24 cellular contexts compared by ENCODE assay signal in genomic region chr6:320351-321157, GRCh38. TPM values are rescaled to one million over a fixed set of nuclear protein-coding genes. Genes with fewer than 3 reads are reported as not detected.
DNase-seq lines count a peak whose midpoint lies in the region; ATAC-seq and TF ChIP-seq lines count a peak whose summit lies in the region.
"Had no signal": no experiment of that assay in that cellular context is flagged by ENCODE, and none has a peak within 500 bp of the region (broad histone marks: within the 10 kb centered on the region; RNA-seq: fewer than 3 reads in every experiment).

No MANE protein-coding gene starts in this region.

- H3K9me3 ChIP-seq in left ventricle myocardium inferior (replicated peaks) = no peaks in the 10 kb centered on the region
- no peaks in the 10 kb centered on the region for H3K9me3 ChIP-seq in esophagus squamous epithelium
- no peaks in the 10 kb centered on the region for H3K9me3 ChIP-seq in esophagus muscularis mucosa
- H3K9me3 ChIP-seq: BLaER1, thoracic aorta had no signal

- H3K4me1 ChIP-seq in left ventricle myocardium inferior (peaks cover 35% of the 10 kb centered on the region), esophagus squamous epithelium (peaks cover 20 to 66% (median 22%) of the 10 kb centered on the region in 3 donors), esophagus muscularis mucosa (peaks cover 3 to 15% (median 9%) of the 10 kb centered on the region in 4 donors)

- peaks cover 10 to 15% of the 10 kb centered on the region in 2 donors for H3K36me3 Mint-ChIP-seq in stimulated activated naive B cell treated with anti-CD40 and anti-IgM and Interleukin-4, amounts not matched to agents 10 μg/mL and 1 μg/mL and 100 μg/mL, for 72 hours
- H3K36me3 Mint-ChIP-seq: mesothelial cell of epicardium had no signal

- no peak for TF ChIP-seq CTCF in left ventricle myocardium inferior (IDR thresholded peaks at IDR 0.05; ENCODE audit: borderline replicate concordance)
- no peak for TF ChIP-seq CTCF in esophagus squamous epithelium (IDR thresholded peaks at IDR 0.05)
- no peak for TF ChIP-seq CTCF in esophagus muscularis mucosa (IDR thresholded peaks at IDR 0.05)

- no peaks in the 10 kb centered on the region for H3K27me3 Mint-ChIP-seq in stimulated activated naive B cell treated with anti-CD40 and anti-IgM and Interleukin-4, amounts not matched to agents 10 μg/mL and 1 μg/mL and 100 μg/mL, for 72 hours
- H3K27me3 Mint-ChIP-seq: naive thymus-derived CD8-positive, alpha-beta T cell had no signal

- H3K27me3 ChIP-seq in left ventricle myocardium inferior (ENCODE audit: low read depth) (no peaks in the 10 kb centered on the region), esophagus squamous epithelium (no peaks in the 10 kb centered on the region), esophagus muscularis mucosa (no peaks in the 10 kb centered on the region)
- H3K27me3 ChIP-seq: BLaER1 had no signal

- no peak overlapping the region for H3K4me3 Mint-ChIP-seq in stimulated activated naive B cell treated with anti-CD40 and anti-IgM and Interleukin-4, amounts not matched to agents 10 μg/mL and 1 μg/mL and 100 μg/mL, for 72 hours
- H3K4me3 Mint-ChIP-seq: mesothelial cell of epicardium; naive thymus-derived CD8-positive, alpha-beta T cell; WTC11 had no signal

- H3K9me3 Mint-ChIP-seq in stimulated activated naive B cell treated with anti-CD40 and anti-IgM and Interleukin-4, amounts not matched to agents 10 μg/mL and 1 μg/mL and 100 μg/mL, for 72 hours = no peaks in the 10 kb centered on the region

- DNase-seq in cardiac septum (ENCODE audit: low spot score) = peak; percentile 76
- no peak for DNase-seq in left ventricle myocardium inferior
- DNase-seq in esophagus squamous epithelium (lab: John Stamatoyannopoulos, UW) = no peak
- no peak for DNase-seq in stimulated activated naive B cell treated with anti-CD40 and anti-IgM and Interleukin-4, amounts not matched to agents 10 μg/mL and 1 μg/mL and 100 μg/mL, for 72 hours
- DNase-seq in activated gamma-delta T cell (lab: John Stamatoyannopoulos, UW) = no peak
- DNase-seq in esophagus muscularis mucosa (ENCODE audit: extremely low spot score) = no peak
- DNase-seq: activated CD8-positive, alpha-beta memory T cell treated with anti-CD3 and anti-CD28 coated beads, Interleukin-2, amount 50 U/mL, for 48 hours; activated gamma-delta T cell treated with Interleukin-2 at 50 U/mL for 16 hours; DMS79; GF-D8; Kasumi-1; NCI-H2171 treated with DMSO at 0.1 percent for 48 hours; NCI-H69; retina; stimulated activated CD4-positive, alpha-beta T cell treated with anti-CD3 and anti-CD28 coated beads, Interleukin-12 subunit alpha, Interleukin-12 subunit beta, amount 100 ng/mL, for 4 hours; stimulated activated naive CD4-positive, alpha-beta T cell treated with Interleukin-2 at 50 U/mL for 16 hours had no signal

- no peak overlapping the region for H3K27ac Mint-ChIP-seq in stimulated activated naive B cell treated with anti-CD40 and anti-IgM and Interleukin-4, amounts not matched to agents 10 μg/mL and 1 μg/mL and 100 μg/mL, for 72 hours
- H3K27ac Mint-ChIP-seq: mesothelial cell of epicardium, WTC11 had no signal

- TF ChIP-seq EP300 in esophagus muscularis mucosa (IDR thresholded peaks at IDR 0.05) = no peak

- peak; percentile 44 to 57 for ATAC-seq in stimulated activated naive B cell treated with anti-CD40 and anti-IgM and Interleukin-4, amounts not matched to agents 10 μg/mL and 1 μg/mL and 100 μg/mL, for 72 hours (replicated peaks)
- no peak for ATAC-seq in HG02571 (IDR thresholded peaks at IDR 0.05; ENCODE audit: unreplicated experiment)
- ATAC-seq: left colon; naive thymus-derived CD8-positive, alpha-beta T cell; WTC11 had no signal

- 82 to 90% methylated on average over 13 of the region's 13 CpGs for WGBS in esophagus squamous epithelium, 2 donors
- WGBS in esophagus muscularis mucosa = 92% methylated on average over 13 of the region's 13 CpGs

- H3K4me3 ChIP-seq in left ventricle myocardium inferior = no peak overlapping the region
- no peak overlapping the region for H3K4me3 ChIP-seq in esophagus squamous epithelium
- no peak overlapping the region for H3K4me3 ChIP-seq in esophagus muscularis mucosa
- H3K4me3 ChIP-seq: BLaER1, thoracic aorta had no signal

- H3K27ac ChIP-seq in left ventricle myocardium inferior (replicated peaks) (no peak overlapping the region), esophagus squamous epithelium (peak overlapping the region in 3 of 4 donors; percentile 4 to 51 (median 10)), esophagus muscularis mucosa (replicated peaks in 1 of 4) (no peak overlapping the region)
- H3K27ac ChIP-seq: BLaER1, thoracic aorta had no signal

- no peaks in the 10 kb centered on the region for H3K36me3 ChIP-seq in left ventricle myocardium inferior
- H3K36me3 ChIP-seq in esophagus squamous epithelium = no peaks in the 10 kb centered on the region
- no peaks in the 10 kb centered on the region for H3K36me3 ChIP-seq in esophagus muscularis mucosa
- H3K36me3 ChIP-seq: thoracic aorta had no signal

- H3K4me1 Mint-ChIP-seq in stimulated activated naive B cell treated with anti-CD40 and anti-IgM and Interleukin-4, amounts not matched to agents 10 μg/mL and 1 μg/mL and 100 μg/mL, for 72 hours = peaks cover 32 to 34% of the 10 kb centered on the region in 2 donors
- H3K4me1 Mint-ChIP-seq: mesothelial cell of epicardium had no signal

- intact Hi-C loops in cardiac septum (cut with DNase I) = no loop called here
- intact Hi-C loops in left ventricle myocardium inferior (cut with micrococcal nuclease) = no loop called here
- intact Hi-C loops in esophagus squamous epithelium (cut with DNase I) = no loop called here
- intact Hi-C loops in esophagus muscularis mucosa (cut with DNase I) = no loop called here

- TF ChIP-seq POLR2A in GM19193 (IDR thresholded peaks at IDR 0.05; ENCODE audit: extremely low read depth, insufficient read depth, insufficient read length) = peak; percentile 24
- TF ChIP-seq POLR2A in esophagus squamous epithelium (IDR thresholded peaks at IDR 0.05) = no peak
- TF ChIP-seq POLR2A in esophagus muscularis mucosa (IDR thresholded peaks at IDR 0.05; ENCODE audit: low read depth) = no peak

RNA-seq across cellular contexts. Expression of gene DUSP22, which starts 28.3 kb away (rescaled TPM):
- total RNA-seq in cardiac septum (49.2 TPM), left ventricle myocardium inferior (48.0 TPM), esophagus squamous epithelium (10 to 100 TPM; 34.2 to 54.6 (median 45.2) TPM), esophagus muscularis mucosa (10 to 100 TPM; 67.7 to 95.6 (median 73.7) TPM)

Comparison
In these comparisons a context has a peak if more than half of its experiments do, and no peak if none do; other contexts are left out.
1. H3K27ac ChIP-seq: peak in esophagus squamous epithelium (3 of 4); none in left ventricle myocardium inferior (single experiment) and esophagus muscularis mucosa (0 of 4).